Comparison of ENCODE assay signal across 21 cellular contexts in the genomic region with DNA sequence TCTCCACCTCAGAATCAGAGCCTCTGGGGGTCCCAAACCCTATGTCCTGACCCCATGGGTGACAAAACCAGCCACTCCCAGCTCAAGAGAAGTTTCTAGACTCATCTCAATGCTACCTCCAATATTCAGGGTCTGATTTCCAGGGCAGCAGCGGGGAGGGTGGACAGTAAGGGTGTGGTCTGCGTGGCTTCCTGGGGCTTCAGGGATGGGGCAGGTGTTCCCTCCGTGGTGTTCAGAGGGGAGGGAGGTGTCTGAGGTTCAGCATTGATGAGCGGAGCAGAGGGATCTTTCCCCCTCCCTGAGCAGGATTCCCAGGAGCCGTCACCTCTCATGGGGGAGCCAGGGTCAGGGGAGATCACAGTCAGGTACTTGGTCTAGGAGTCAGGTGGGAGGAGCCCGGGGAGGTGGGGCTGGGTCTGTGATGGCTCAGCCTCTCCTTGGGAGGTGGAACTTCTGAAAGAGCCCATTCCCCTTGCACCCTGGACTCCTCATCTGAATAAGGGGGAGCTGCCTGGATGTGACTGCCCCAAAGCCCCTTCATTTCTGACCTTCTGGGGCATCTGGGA. TPM values are rescaled to one million over a fixed set of nuclear protein-coding genes. Genes with fewer than 3 reads are reported as not detected.
DNase-seq lines count a peak whose midpoint lies in the region; ATAC-seq and TF ChIP-seq lines count a peak whose summit lies in the region.
"Had no signal": no experiment of that assay in that cellular context is flagged by ENCODE, and none has a peak within 500 bp of the region (broad histone marks: within the 10 kb centered on the region; RNA-seq: fewer than 3 reads in every experiment).

No MANE protein-coding gene starts in this region.

- H3K27ac ChIP-seq in lung (ENCODE audit: low read depth in 1 of 2, low read length in 1 of 2) (no peak overlapping the region), aorta (ENCODE audit: low read depth in 1 of 2, low read length in 2 of 2) (no peak overlapping the region)
- H3K27ac ChIP-seq: C4-2B, KMS-11, RWPE1 had no signal

- H3K27me3 ChIP-seq in H7 (ENCODE audit: control insufficient read depth, insufficient read depth, low read length), result no peaks in the 10 kb centered on the region
- no peaks in the 10 kb centered on the region for H3K27me3 ChIP-seq in lung (ENCODE audit: control insufficient read depth, insufficient read depth)
- no peaks in the 10 kb centered on the region for H3K27me3 ChIP-seq in aorta (ENCODE audit: control insufficient read depth in 1 of 2, insufficient read depth in 2 of 2, low read length in 1 of 2)

- ATAC-seq in lung (ENCODE audit: insufficient read depth, low FRiP score) (no peak), aorta (ENCODE audit: low FRiP score) (peak; percentile 67)
- ATAC-seq: HepG2, PC-3 had no signal

- peak overlapping the region; percentile 47 for H3K4me3 Mint-ChIP-seq in endothelial cell (ENCODE audit: unreplicated experiment)
- H3K4me3 Mint-ChIP-seq: HFFc6 had no signal

- peaks cover 15% of the 10 kb centered on the region for H3K27me3 Mint-ChIP-seq in endothelial cell (ENCODE audit: unreplicated experiment)

- intact Hi-C loops in aorta (cut with DNase I), result loop anchor here in 1 of 2 donors (10.0 kb wide), 1 partner anchor 282 kb away; no protein-coding TSS in a partner anchor

- no peak overlapping the region for H3K27ac Mint-ChIP-seq in endothelial cell (ENCODE audit: unreplicated experiment)
- H3K27ac Mint-ChIP-seq: HFFc6 had no signal

- WGBS in lung, 2 donors, result 70 to 91% methylated on average over 6 of the region's 6 CpGs
- WGBS in aorta, 2 donors, result 68 to 75% methylated on average over 6 of the region's 6 CpGs

- H3K4me1 Mint-ChIP-seq in endothelial cell (ENCODE audit: unreplicated experiment), result no peaks in the 10 kb centered on the region

- peaks cover 30% of the 10 kb centered on the region for H3K9me3 Mint-ChIP-seq in endothelial cell (ENCODE audit: unreplicated experiment)

- H3K36me3 ChIP-seq in H7 (replicated peaks; ENCODE audit: control insufficient read depth, insufficient read depth, low read length) (no peaks in the 10 kb centered on the region), lung (ENCODE audit: control insufficient read depth in 2 of 2, insufficient read depth in 2 of 2, low read length in 2 of 2) (no peaks in the 10 kb centered on the region), aorta (ENCODE audit: control insufficient read depth in 1 of 2, insufficient read depth in 2 of 2, low read length in 1 of 2) (no peaks in the 10 kb centered on the region)

- DNase-seq in H7, result peak; percentile 49
- DNase-seq in endothelial cell (ENCODE audit: low spot score), result no peak
- DNase-seq in lung (ENCODE audit: low spot score), result peak; percentile 25
- no peak for DNase-seq in aorta
- no peak for DNase-seq in activated CD4-positive, alpha-beta T cell treated with anti-CD3 and anti-CD28 coated beads, Interleukin-2, amount 50 U/mL, for 48 hours
- DNase-seq in NCI-H524 treated with DMSO at 0.1 percent for 48 hours (lab: John Stamatoyannopoulos, UW), result no peak
- DNase-seq in DMS 273 (lab: John Stamatoyannopoulos, UW; ENCODE audit: unreplicated experiment), result no peak
- DNase-seq: DMS79 treated with DMSO at 0.1 percent for 48 hours, HFFc6, NCI-H1417, NCI-H187 treated with DMSO at 0.1 percent for 48 hours, NCI-H2227 treated with DMSO at 0.1 percent for 48 hours, NCI-H510A treated with DMSO at 0.1 percent for 48 hours, PC-3, SIG-M5 had no signal

- no peaks in the 10 kb centered on the region for H3K9me3 ChIP-seq in lung (ENCODE audit: control insufficient read depth in 2 of 2, insufficient read depth in 1 of 2, low read length in 1 of 2)
- H3K9me3 ChIP-seq in aorta (ENCODE audit: control insufficient read depth, low read length), result no peaks in the 10 kb centered on the region

- H3K4me3 ChIP-seq in H7 (ENCODE audit: insufficient read depth, low read depth, low read length) (no peak overlapping the region), lung (no peak overlapping the region), aorta (ENCODE audit: low read length in 2 of 2) (no peak overlapping the region)

- H3K4me1 ChIP-seq in lung (ENCODE audit: control insufficient read depth in 2 of 2, insufficient read depth in 2 of 2, low read length in 2 of 2), result no peaks in the 10 kb centered on the region
- H3K4me1 ChIP-seq in aorta (ENCODE audit: control insufficient read depth in 1 of 2, insufficient read depth in 2 of 2, low read length in 2 of 2), result no peaks in the 10 kb centered on the region

- H3K36me3 Mint-ChIP-seq in endothelial cell (ENCODE audit: low read depth, unreplicated experiment), result no peaks in the 10 kb centered on the region

- TF ChIP-seq CTCF in endothelial cell (IDR thresholded peaks at IDR 0.05; ENCODE audit: unreplicated experiment), result no peak
- no peak for TF ChIP-seq CTCF in lung (IDR thresholded peaks at IDR 0.05; ENCODE audit: control extremely low read depth, extremely low read depth)

RNA-seq across cellular contexts. Expression of gene LILRA2, which starts 2.9 kb away (rescaled TPM):
- not detected in 2 replicates for total RNA-seq in H7 (2014; rRNA removed; shearing (Covaris generic))
- total RNA-seq in endothelial cell (ENCODE audit: unreplicated experiment), result not detected
- 10 to 100 TPM in 1 of 2 donors, 1 to 10 TPM in 1; 1.2 to 13.6 TPM for total RNA-seq in lung
- 10 to 100 TPM in 1 of 2 donors, 1 to 10 TPM in 1; 4.3 to 51.6 TPM for polyA plus RNA-seq in lung
- total RNA-seq in aorta, result 1 to 10 TPM; 3.5 to 3.7 TPM
- polyA plus RNA-seq in aorta, result 10 to 100 TPM in 1 of 2 donors, 1 to 10 TPM in 1; 2.3 to 10.1 TPM
- total RNA-seq: H1, HepG2, HFFc6, M059J, PC-3 had no signal
- polyA plus RNA-seq: H1 had no signal

RNA-seq across cellular contexts. Expression of gene LILRA1, which starts 16.9 kb away (rescaled TPM):
- not detected in 2 replicates for total RNA-seq in H7 (2014; rRNA removed; shearing (Covaris generic))
- total RNA-seq in endothelial cell (ENCODE audit: unreplicated experiment) (not detected), lung (1 to 10 TPM; 2.1 to 8.3 TPM), aorta (1 to 10 TPM; 1.4 to 2.0 TPM)
- polyA plus RNA-seq in lung (10 to 100 TPM in 1 of 2 donors, 1 to 10 TPM in 1; 1.2 to 21.3 TPM), aorta (under 1 TPM; 0.08 to 0.88 TPM)
- total RNA-seq: H1, HepG2, HFFc6, M059J, PC-3 had no signal
- polyA plus RNA-seq: H1, HepG2 had no signal

RNA-seq across cellular contexts. Expression of gene LILRB1, which starts 53.8 kb away (rescaled TPM):
- not detected in 2 replicates for total RNA-seq in H7 (2014; rRNA removed; shearing (Covaris generic))
- total RNA-seq in endothelial cell (ENCODE audit: unreplicated experiment) (not detected), lung (10 to 100 TPM in 1 of 2 donors, 1 to 10 TPM in 1; 5.1 to 33.3 TPM), aorta (10 to 100 TPM in 1 of 2 donors, 1 to 10 TPM in 1; 7.7 to 21.3 TPM)
- polyA plus RNA-seq in lung (10 to 100 TPM in 1 of 2 donors, 1 to 10 TPM in 1; 8.1 to 90.5 TPM), aorta (1 to 10 TPM in 1 of 2 donors, under 1 TPM in 1; 0.61 to 6.3 TPM)
- total RNA-seq: H1, HepG2, HFFc6, M059J, PC-3 had no signal
- polyA plus RNA-seq: H1, HepG2 had no signal

Comparison
In these comparisons a context has a peak if more than half of its experiments do, and no peak if none do; other contexts are left out.
1. DNase-seq: peak in H7 (single experiment) and lung (single experiment); none in endothelial cell (single experiment), aorta (0 of 2), activated CD4-positive, alpha-beta T cell treated with anti-CD3 and anti-CD28 coated beads, Interleukin-2, amount 50 U/mL, for 48 hours (0 of 2), NCI-H524 treated with DMSO at 0.1 percent for 48 hours (single experiment) and DMS 273 (single experiment).